ENCODE assay signal across 24 cellular contexts in genomic region chr2:130878316-130878715, GRCh38. TPM values are rescaled to one million over a fixed set of nuclear protein-coding genes. Genes with fewer than 3 reads are reported as not detected.
DNase-seq lines count a peak whose midpoint lies in the region; ATAC-seq and TF ChIP-seq lines count a peak whose summit lies in the region.
"Had no signal": no experiment of that assay in that cellular context is flagged by ENCODE, and none has a peak within 500 bp of the region (broad histone marks: within the 10 kb centered on the region; RNA-seq: fewer than 3 reads in every experiment).

No MANE protein-coding gene starts in this region.

- no peak overlapping the region for H2BK5ac ChIP-seq in trophoblast cell (ENCODE audit: low read depth, low read length, poor library complexity)

- H3K27me3 ChIP-seq in trophoblast cell (ENCODE audit: insufficient read depth, low read length) (no peaks in the 10 kb centered on the region), Karpas-422 (ENCODE audit: low read length) (no peaks in the 10 kb centered on the region)
- H3K27me3 ChIP-seq: MG63 had no signal

- no peak overlapping the region for H2AK5ac ChIP-seq in trophoblast cell (ENCODE audit: low read length)

- H3K9ac ChIP-seq in trophoblast cell (ENCODE audit: low read length): no peak overlapping the region
- no peak overlapping the region for H3K9ac ChIP-seq in Karpas-422 (ENCODE audit: low read length)

- no peaks in the 10 kb centered on the region for H3K79me1 ChIP-seq in trophoblast cell (ENCODE audit: low read length)

- H4K8ac ChIP-seq in trophoblast cell (ENCODE audit: low read depth, low read length): no peak overlapping the region

- H2BK12ac ChIP-seq in trophoblast cell (ENCODE audit: low read length): no peak overlapping the region

- intact Hi-C loops in cardiac septum (cut with DNase I): no loop called here
- intact Hi-C loops in Right ventricle myocardium superior (cut with DNase I): no loop called here

- no peak overlapping the region for H2AFZ ChIP-seq in trophoblast cell (ENCODE audit: insufficient read depth, low read length, poor library complexity)
- no peak overlapping the region for H2AFZ ChIP-seq in Karpas-422 (ENCODE audit: low read length)
- H2AFZ ChIP-seq: PC-9 had no signal

- H3K23ac ChIP-seq in trophoblast cell (ENCODE audit: low read length): no peak overlapping the region

- no peaks in the 10 kb centered on the region for H3K36me3 ChIP-seq in trophoblast cell (ENCODE audit: control insufficient read depth in 1 of 2, insufficient read depth in 2 of 2, low read length in 2 of 2)
- H3K36me3 ChIP-seq in Karpas-422 (ENCODE audit: insufficient read depth, low read length): no peaks in the 10 kb centered on the region
- H3K36me3 ChIP-seq: MG63 had no signal

- ATAC-seq in Right ventricle myocardium superior (ENCODE audit: poor library complexity) (no peak), GM18907 (IDR thresholded peaks at IDR 0.05; ENCODE audit: unreplicated experiment) (no peak)

- no peak overlapping the region for H4K91ac ChIP-seq in trophoblast cell (ENCODE audit: low read depth, low read length)

- H3K27ac ChIP-seq in trophoblast cell (ENCODE audit: low read depth, low read length) (no peak overlapping the region), Karpas-422 (ENCODE audit: low read length) (no peak overlapping the region)
- H3K27ac ChIP-seq: C4-2B, PC-9, SK-N-MC had no signal

- H4K12ac ChIP-seq in trophoblast cell (ENCODE audit: low read depth, low read length): no peak overlapping the region

- H3K18ac ChIP-seq in trophoblast cell (ENCODE audit: low read length): no peak overlapping the region

- H3K9me2 ChIP-seq in Karpas-422 (replicated peaks; ENCODE audit: insufficient read depth, low read length): no peaks in the 10 kb centered on the region

- H4K20me1 ChIP-seq in Karpas-422 (ENCODE audit: insufficient read depth, low read depth, low read length): no peaks in the 10 kb centered on the region

- DNase-seq in cardiac septum (ENCODE audit: low spot score): peak; percentile 29
- DNase-seq in Right ventricle myocardium superior: no peak
- DNase-seq in inferior parietal cortex (ENCODE audit: extremely low spot score): peak; percentile 29
- DNase-seq in pons (ENCODE audit: low spot score): peak; percentile 69
- DNase-seq in erythroblast (lab: John Stamatoyannopoulos, UW): no peak
- no peak for DNase-seq in trophoblast cell
- no peak for DNase-seq in Karpas-422
- DNase-seq: AML-193, DMS53, GDM1, H9, MG63, NCI-H1048, NCI-H1417 treated with DMSO at 0.1 percent for 48 hours, NCI-H187, NCI-H2227 treated with DMSO at 0.1 percent for 48 hours, NCI-H510A, NCI-H748 treated with DMSO at 0.1 percent for 48 hours, PC-9, RPMI8226, SHP77 treated with DMSO at 0.1 percent for 48 hours had no signal

- H3K79me2 ChIP-seq in trophoblast cell (ENCODE audit: control insufficient read depth, insufficient read depth, low read length, poor library complexity) (no peaks in the 10 kb centered on the region), Karpas-422 (ENCODE audit: low read length) (no peaks in the 10 kb centered on the region)

- H3K4me2 ChIP-seq in trophoblast cell (ENCODE audit: low read length) (no peak overlapping the region), Karpas-422 (ENCODE audit: low read depth, low read length, poor library complexity, severe bottlenecking) (no peak overlapping the region)
- H3K4me2 ChIP-seq: PC-9 had no signal

- H3K4me1 ChIP-seq in trophoblast cell (ENCODE audit: control insufficient read depth in 1 of 2, insufficient read depth in 2 of 2, low read length in 2 of 2) (peaks cover 6 to 11% of the 10 kb centered on the region in 2 experiments), Karpas-422 (ENCODE audit: low read length) (peaks cover 3% of the 10 kb centered on the region; the same call in 1 of the 2 replicates)

- H3K4me3 ChIP-seq in trophoblast cell (ENCODE audit: low read depth, low read length) (no peak overlapping the region), Karpas-422 (ENCODE audit: low read length) (no peak overlapping the region)
- H3K4me3 ChIP-seq: MG63, PC-9, SK-N-MC had no signal

- no peak overlapping the region for H3K14ac ChIP-seq in trophoblast cell (ENCODE audit: low read length)

- H2BK120ac ChIP-seq in trophoblast cell (ENCODE audit: insufficient read depth, low read length, poor library complexity): no peak overlapping the region

- no peak for TF ChIP-seq POLR2A in erythroblast (IDR thresholded peaks at IDR 0.05; ENCODE audit: low read length)

- H3K9me3 ChIP-seq in trophoblast cell (ENCODE audit: insufficient read depth, low read depth, low read length) (peaks cover 6% of the 10 kb centered on the region), Karpas-422 (ENCODE audit: low read length) (no peaks in the 10 kb centered on the region)
- H3K9me3 ChIP-seq: MG63 had no signal

- no CpG with 5 or more reads among the region's 3 CpGs for WGBS in trophoblast cell (ENCODE audit: extremely low coverage, insufficient coverage, insufficient read length)

- no peak overlapping the region for H3K4ac ChIP-seq in trophoblast cell (ENCODE audit: low read depth, low read length)

RNA-seq across cellular contexts. Expression of gene ARHGEF4, which starts 41.6 kb away (rescaled TPM):
- 3.9 TPM for total RNA-seq in cardiac septum
- 5.1 TPM for total RNA-seq in Right ventricle myocardium superior
- polyA plus RNA-seq in trophoblast cell (2013): 8.8 TPM in 2 replicates
- total RNA-seq in Karpas-422 (2014; rRNA removed; shearing (Covaris generic); ENCODE audit: low replicate concordance): not detected in 2 replicates

Comparison
In these comparisons a context has a peak if more than half of its experiments do, and no peak if none do; other contexts are left out.
1. DNase-seq: peak in cardiac septum (single experiment), inferior parietal cortex (single experiment) and pons (single experiment); none in Right ventricle myocardium superior (single experiment), erythroblast (0 of 2), trophoblast cell (0 of 2) and Karpas-422 (single experiment).